Comparison of ENCODE assay signal across 9 cellular contexts in genomic region chr6:113654396-113654795, GRCh38.
DNase-seq lines count a peak whose midpoint lies in the region; ATAC-seq, FAIRE-seq and TF ChIP-seq lines count a peak whose summit lies in the region.
"Had no signal": no experiment of that assay in that cellular context is flagged by ENCODE, and none has a peak within 500 bp of the region (broad histone marks: within the 10 kb centered on the region; RNA-seq: fewer than 3 reads in every experiment).

No MANE protein-coding gene starts in this region.

- ATAC-seq in heart left ventricle (peak in 3 of 4 donors; percentile 44 to 81 (median 47)), HG02840 (IDR thresholded peaks at IDR 0.05; ENCODE audit: low FRiP score, unreplicated experiment) (no peak), GM19463 (IDR thresholded peaks at IDR 0.05; ENCODE audit: unreplicated experiment) (no peak)

- H3K4me1 ChIP-seq in heart left ventricle: peaks cover 0 to 23% (median 0%) of the 10 kb centered on the region in 12 donors

- intact Hi-C loops in heart left ventricle (cut with DNase I): no loop called here

- H3K27ac ChIP-seq in heart left ventricle: peak overlapping the region in 1 of 12 donors; percentile 22

- H3K4me3 ChIP-seq in heart left ventricle (no peak overlapping the region), retinal pigment epithelial cell (ENCODE audit: low read length) (no peak overlapping the region)

- FAIRE-seq in GM12891 (lab: Jason Lieb, UNC): peak; percentile 5

- TF ChIP-seq CTCF in heart left ventricle (IDR thresholded peaks at IDR 0.05): no peak
- no peak for TF ChIP-seq CTCF in retinal pigment epithelial cell (conservative IDR thresholded peaks at IDR 0.05; ENCODE audit: low read depth, low read length)

- no peaks in the 10 kb centered on the region for H3K27me3 ChIP-seq in heart left ventricle

- TF ChIP-seq POLR2A in GM12891 (IDR thresholded peaks at IDR 0.05; ENCODE audit: low read depth, low read length): no peak
- TF ChIP-seq POLR2A in heart left ventricle (IDR thresholded peaks at IDR 0.05): no peak

- no peaks in the 10 kb centered on the region for H3K36me3 ChIP-seq in heart left ventricle

- no peaks in the 10 kb centered on the region for H3K9me3 ChIP-seq in heart left ventricle

- DNase-seq in GM12891 (ENCODE audit: insufficient read length, low spot score) (no peak), amniotic epithelial cell (ENCODE audit: low read depth) (peak; percentile 79), heart left ventricle (peak in 4 of 5 donors; percentile 27 to 53 (median 37)), retinal pigment epithelial cell (ENCODE audit: low read depth) (peak; percentile 87), SIG-M5 (lab: John Stamatoyannopoulos, UW) (no peak), hepatic stellate cell (ENCODE audit: low spot score) (no peak)
- DNase-seq: activated T-cell treated with anti-CD3 and anti-CD28 coated beads, Interleukin-2, amount 50 U/mL, for 24 hours had no signal

TF ChIP-seq in GM12891, 5 proteins besides CTCF, POLR2A, EP300 and RAD21:
- TF ChIP-seq SPI1 (IDR thresholded peaks at IDR 0.05; ENCODE audit: low read depth, low read length) (no peak), POLR2AphosphoS5 (IDR thresholded peaks at IDR 0.05; ENCODE audit: low read depth, low read length) (no peak), POU2F2 (IDR thresholded peaks at IDR 0.05; ENCODE audit: low read depth, low read length) (no peak), TAF1 (IDR thresholded peaks at IDR 0.05; ENCODE audit: low read depth, low read length) (no peak), PAX5 (IDR thresholded peaks at IDR 0.05; ENCODE audit: insufficient read depth, low read length, severe bottlenecking) (no peak)

Comparison
In these comparisons a context has a peak if more than half of its experiments do, and no peak if none do; other contexts are left out.
1. DNase-seq: peak in amniotic epithelial cell (single experiment), heart left ventricle (4 of 5) and retinal pigment epithelial cell (single experiment); none in GM12891 (single experiment), SIG-M5 (single experiment) and hepatic stellate cell (single experiment).
2. ATAC-seq: peak in heart left ventricle (3 of 4); none in HG02840 (single experiment) and GM19463 (single experiment).